In genomic region chr7:94401411-94401810, GRCh38 we compare ENCODE assay signal across 1 cellular context.
TF ChIP-seq lines count a peak whose summit lies in the region.

No MANE protein-coding gene starts in this region.

TF ChIP-seq in SK-N-SH treated with all-trans-retinoic acid at 6 μM for 48 hours, 23 proteins besides CTCF, POLR2A, EP300 and RAD21 (continued from another document):
- TF ChIP-seq POU6F1 (CRISPR knock-in tag; IDR thresholded peaks at IDR 0.05; ENCODE audit: borderline replicate concordance, low read depth) (no peak), TSHZ2 (CRISPR knock-in tag; IDR thresholded peaks at IDR 0.05) (no peak), CSRNP3 (CRISPR knock-in tag; IDR thresholded peaks at IDR 0.05) (no peak), ZC3H10 (CRISPR knock-in tag; IDR thresholded peaks at IDR 0.05) (no peak), ZNF565 (CRISPR knock-in tag; conservative IDR thresholded peaks at IDR 0.05; ENCODE audit: low read depth) (no peak), ZFP3 (CRISPR knock-in tag; IDR thresholded peaks at IDR 0.05) (no peak), ZNF70 (CRISPR knock-in tag; IDR thresholded peaks at IDR 0.05) (no peak), GLIS3 (CRISPR knock-in tag; IDR thresholded peaks at IDR 0.05) (no peak)
